Comparison of ENCODE assay signal across 9 cellular contexts in genomic region chr9:121819511-121820231, GRCh38.
DNase-seq lines count a peak whose midpoint lies in the region; ATAC-seq, FAIRE-seq and TF ChIP-seq lines count a peak whose summit lies in the region.
"Had no signal": no experiment of that assay in that cellular context is flagged by ENCODE, and none has a peak within 500 bp of the region (broad histone marks: within the 10 kb centered on the region; RNA-seq: fewer than 3 reads in every experiment).

No MANE protein-coding gene starts in this region.

- DNase-seq in AG08395 (ENCODE audit: low spot score) (peak; percentile 33), RWPE2 (ENCODE audit: low spot score) (no peak), foreskin melanocyte (peak; percentile 19), urothelium cell line (ENCODE audit: low spot score) (no peak), posterior vena cava (ENCODE audit: low spot score) (no peak), kidney (no peak), NCI-H1105 (lab: John Stamatoyannopoulos, UW) (no peak)
- DNase-seq: hippocampal formation had no signal

- H3K4me3 ChIP-seq in HEK293 (ENCODE audit: low read depth, low read length) (no peak overlapping the region), RWPE2 (ENCODE audit: severe bottlenecking) (no peak overlapping the region), kidney (ENCODE audit: low read length in 2 of 2) (no peak overlapping the region)

- POLR2A ChIA-PET in HEK293 (lab: Yijun Ruan, JAX) = interaction anchor here (0.6 kb wide), 1 partner anchor 166 kb away, joined by 3 read pairs; no protein-coding TSS in a partner anchor

- H3K9ac ChIP-seq in kidney (ENCODE audit: low read length in 2 of 2) = no peak overlapping the region

- ATAC-seq in RWPE2 (ENCODE audit: low read depth) = peak; percentile 50

- no peaks in the 10 kb centered on the region for H3K4me1 ChIP-seq in HEK293 (ENCODE audit: control insufficient read depth, insufficient read depth, low read length)
- H3K4me1 ChIP-seq in RWPE2 (ENCODE audit: insufficient read depth, poor library complexity, severe bottlenecking) = peaks cover 3% of the 10 kb centered on the region
- H3K4me1 ChIP-seq in kidney (ENCODE audit: control insufficient read depth in 1 of 2, insufficient read depth in 1 of 2, low read depth in 1 of 2, low read length in 2 of 2) = no peaks in the 10 kb centered on the region

- intact Hi-C loops in posterior vena cava (cut with DNase I) = no loop called here
- intact Hi-C loops in kidney (cut with DNase I) = no loop called here

- H3K27ac ChIP-seq in HEK293 (ENCODE audit: extremely low read depth, low read depth, low read length) (no peak overlapping the region), RWPE2 (ENCODE audit: poor library complexity, severe bottlenecking) (no peak overlapping the region), kidney (ENCODE audit: low read depth in 2 of 2, low read length in 2 of 2) (no peak overlapping the region)

- H3K36me3 ChIP-seq in HEK293 (ENCODE audit: control insufficient read depth in 2 of 2, insufficient read depth in 1 of 2, low read length in 2 of 2) (no peaks in the 10 kb centered on the region), RWPE2 (ENCODE audit: low read depth) (no peaks in the 10 kb centered on the region), kidney (ENCODE audit: control insufficient read depth in 1 of 2, insufficient read depth in 2 of 2, low read length in 2 of 2) (no peaks in the 10 kb centered on the region)

- H3K9me3 ChIP-seq in HEK293 (ENCODE audit: control insufficient read depth, insufficient read depth, low read depth, low read length) = no peaks in the 10 kb centered on the region
- no peaks in the 10 kb centered on the region for H3K9me3 ChIP-seq in RWPE2 (ENCODE audit: severe bottlenecking)
- no peaks in the 10 kb centered on the region for H3K9me3 ChIP-seq in kidney (ENCODE audit: control insufficient read depth in 1 of 2, low read length in 2 of 2)

- no peaks in the 10 kb centered on the region for H3K27me3 ChIP-seq in RWPE2 (ENCODE audit: insufficient read depth, poor library complexity, severe bottlenecking)

- CTCF ChIA-PET in HEK293 (lab: Yijun Ruan, JAX) = interaction anchor here (0.6 kb wide), 1 partner anchor 77 kb away, joined by 3 read pairs; no protein-coding TSS in a partner anchor

- FAIRE-seq in urothelium cell line (lab: Jason Lieb, UNC) = no peak
- no peak for FAIRE-seq in kidney (lab: Jason Lieb, UNC)

- TF ChIP-seq CTCF in HEK293 (tag by site-specific recombination; IDR thresholded peaks at IDR 0.05) (no peak), RWPE2 (IDR thresholded peaks at IDR 0.05; ENCODE audit: poor library complexity, severe bottlenecking) (no peak), kidney (IDR thresholded peaks at IDR 0.05; ENCODE audit: borderline replicate concordance, extremely low read depth, insufficient read depth) (no peak)

TF ChIP-seq in HEK293, 187 proteins besides CTCF, POLR2A, EP300 and RAD21:
- 0 out of 2 replicates have a peak, but pooled peaks have one; percentile 12 for TF ChIP-seq SP2 (tag by site-specific recombination; IDR thresholded peaks at IDR 0.05)
- peak; percentile 27; the same call in 1 of the 2 replicates for TF ChIP-seq EGR2 (tag by site-specific recombination; IDR thresholded peaks at IDR 0.05; ENCODE audit: low read depth)
- TF ChIP-seq ZNF16 (tag by site-specific recombination; IDR thresholded peaks at IDR 0.05; ENCODE audit: low read depth) = no peak
- TF ChIP-seq ZNF174 (tag by site-specific recombination; IDR thresholded peaks at IDR 0.05) = no peak
- no peak for TF ChIP-seq ZNF704 (tag by site-specific recombination; IDR thresholded peaks at IDR 0.05)
- TF ChIP-seq SP3 (tag by site-specific recombination; IDR thresholded peaks at IDR 0.05) = peak; percentile 32; the same call in 1 of the 2 replicates
- no peak for TF ChIP-seq ZNF140 (tag by site-specific recombination; IDR thresholded peaks at IDR 0.05)
- TF ChIP-seq ZNF473 (tag by site-specific recombination; IDR thresholded peaks at IDR 0.05) = no peak
- no peak for TF ChIP-seq ZNF366 (tag by site-specific recombination; conservative IDR thresholded peaks at IDR 0.05)
- peak; percentile 66 for TF ChIP-seq ZFHX2 (tag by site-specific recombination; conservative IDR thresholded peaks at IDR 0.05)
- TF ChIP-seq FEZF1 (tag by site-specific recombination; IDR thresholded peaks at IDR 0.05) = peak; percentile 39
- no peak for TF ChIP-seq ZNF132 (tag by site-specific recombination; IDR thresholded peaks at IDR 0.05; ENCODE audit: borderline replicate concordance)
- TF ChIP-seq ZNF843 (tag by site-specific recombination; IDR thresholded peaks at IDR 0.05) = no peak
- 0 out of 2 replicates have a peak, but pooled peaks have one; percentile 28 for TF ChIP-seq ZNF600 (tag by site-specific recombination; IDR thresholded peaks at IDR 0.05)
- no peak for TF ChIP-seq ZNF677 (tag by site-specific recombination; IDR thresholded peaks at IDR 0.05)
- TF ChIP-seq REST (tag by site-specific recombination; IDR thresholded peaks at IDR 0.05) = no peak
- no peak for TF ChIP-seq SALL2 (tag by site-specific recombination; IDR thresholded peaks at IDR 0.05; ENCODE audit: borderline replicate concordance)
- no peak for TF ChIP-seq ZNF341 (tag by site-specific recombination; IDR thresholded peaks at IDR 0.05; ENCODE audit: low read depth)
- TF ChIP-seq TRIM28 (IDR thresholded peaks at IDR 0.05; ENCODE audit: borderline replicate concordance, low read length) = 0 out of 2 replicates have a peak, but pooled peaks have one; percentile 14
- TF ChIP-seq ZBTB48 (tag by site-specific recombination; IDR thresholded peaks at IDR 0.05) = no peak
- no peak for TF ChIP-seq YY1 (tag by site-specific recombination; IDR thresholded peaks at IDR 0.05)
- TF ChIP-seq SP7 (tag by site-specific recombination; IDR thresholded peaks at IDR 0.05) = 0 out of 2 replicates have a peak, but pooled peaks have one; percentile 21
- no peak for TF ChIP-seq ZNF10 (tag by site-specific recombination; IDR thresholded peaks at IDR 0.05)
- TF ChIP-seq PRDM10 (tag by site-specific recombination; IDR thresholded peaks at IDR 0.05) = peak; percentile 88

Comparison
In these comparisons a context has a peak if more than half of its experiments do, and no peak if none do; other contexts are left out.
1. DNase-seq: peak in AG08395 (single experiment) and foreskin melanocyte (single experiment); none in RWPE2 (single experiment), urothelium cell line (single experiment), posterior vena cava (single experiment), kidney (single experiment) and NCI-H1105 (single experiment).